ENCODE assay signal across 16 cellular contexts in genomic region chr16:17230932-17231581, GRCh38.
DNase-seq lines count a peak whose midpoint lies in the region; ATAC-seq and TF ChIP-seq lines count a peak whose summit lies in the region.
"Had no signal": no experiment of that assay in that cellular context is flagged by ENCODE, and none has a peak within 500 bp of the region (broad histone marks: within the 10 kb centered on the region; RNA-seq: fewer than 3 reads in every experiment).

No MANE protein-coding gene starts in this region.

- H3K4me1 ChIP-seq in heart left ventricle (peaks cover 0 to 2% (median 0%) of the 10 kb centered on the region in 12 donors), upper lobe of right lung (no peaks in the 10 kb centered on the region)

- H3K36me3 ChIP-seq in heart left ventricle (no peaks in the 10 kb centered on the region), upper lobe of right lung (no peaks in the 10 kb centered on the region)

- WGBS in heart left ventricle, 4 donors: 95 to 98% (median 97%) methylated on average over 3 of the region's 3 CpGs

- TF ChIP-seq POLR2A in heart left ventricle (IDR thresholded peaks at IDR 0.05): no peak

- no peak for ATAC-seq in heart left ventricle
- no peak for ATAC-seq in upper lobe of right lung

- no peaks in the 10 kb centered on the region for H3K9me3 ChIP-seq in heart left ventricle
- H3K9me3 ChIP-seq in upper lobe of right lung: no peaks in the 10 kb centered on the region

- TF ChIP-seq CTCF in heart left ventricle (IDR thresholded peaks at IDR 0.05): no peak
- 0 out of 2 replicates have a peak, but pooled peaks have one; percentile 12 for TF ChIP-seq CTCF in GM12875 (IDR thresholded peaks at IDR 0.05; ENCODE audit: borderline replicate concordance, insufficient read depth, low read depth, low read length)
- TF ChIP-seq CTCF in upper lobe of right lung (IDR thresholded peaks at IDR 0.05): peak; percentile 6
- no peak for TF ChIP-seq CTCF in GM13976 (IDR thresholded peaks at IDR 0.05; ENCODE audit: borderline replicate concordance, control extremely low read depth, extremely low read depth, insufficient read depth, missing control alignments)

- no peak overlapping the region for H3K4me3 ChIP-seq in heart left ventricle
- H3K4me3 ChIP-seq in GM12875 (ENCODE audit: low read depth, low read length): no peak overlapping the region
- no peak overlapping the region for H3K4me3 ChIP-seq in upper lobe of right lung

- in situ Hi-C loops in GM13976 (cut with MboI; ENCODE audit: low sequenced_read_pairs, unreplicated experiment): no loop called here

- peak; percentile 22 for DNase-seq in cardiac septum (ENCODE audit: low spot score)
- no peak for DNase-seq in heart left ventricle
- peak; percentile 30 for DNase-seq in UCSD-AML1 (lab: John Stamatoyannopoulos, UW; ENCODE audit: unreplicated experiment)
- no peak for DNase-seq in upper lobe of right lung
- DNase-seq in GM13976 (ENCODE audit: low spot score): no peak
- no peak for DNase-seq in H4 (ENCODE audit: low spot score)
- DNase-seq: KG1; NCI-H1436; NCI-H2029; NCI-H2171; NCI-H446; NK-92 treated with Interleukin-12 subunit alpha and Interleukin-12 subunit beta, amount 100 ng/mL, for 24 hours; RPMI8226; SW 1271 had no signal

- no peaks in the 10 kb centered on the region for H3K27me3 ChIP-seq in heart left ventricle
- no peaks in the 10 kb centered on the region for H3K27me3 ChIP-seq in upper lobe of right lung

- intact Hi-C loops in cardiac septum (cut with DNase I) (no loop called here), heart left ventricle (cut with DNase I) (no loop called here), upper lobe of right lung (cut with DNase I) (no loop called here)

- H3K27ac ChIP-seq in heart left ventricle: no peak overlapping the region
- no peak overlapping the region for H3K27ac ChIP-seq in upper lobe of right lung
- H3K27ac ChIP-seq: C4-2B had no signal

Comparison
In these comparisons a context has a peak if more than half of its experiments do, and no peak if none do; other contexts are left out.
1. DNase-seq: peak in cardiac septum (single experiment) and UCSD-AML1 (single experiment); none in heart left ventricle (0 of 5), upper lobe of right lung (single experiment), GM13976 (single experiment) and H4 (single experiment).
2. CTCF ChIP-seq: peak in GM12875 (single experiment) and upper lobe of right lung (single experiment); none in heart left ventricle (0 of 12) and GM13976 (single experiment).